In genomic region chr14:101507306-101508150, GRCh38 we compare ENCODE assay signal across 20 cellular contexts. TPM values are rescaled to one million over a fixed set of nuclear protein-coding genes. Genes with fewer than 3 reads are reported as not detected.
DNase-seq lines count a peak whose midpoint lies in the region; ATAC-seq and TF ChIP-seq lines count a peak whose summit lies in the region.
"Had no signal": no experiment of that assay in that cellular context is flagged by ENCODE, and none has a peak within 500 bp of the region (broad histone marks: within the 10 kb centered on the region; RNA-seq: fewer than 3 reads in every experiment).

No MANE protein-coding gene starts in this region.

- H3K27me3 ChIP-seq in right atrium auricular region (no peaks in the 10 kb centered on the region), heart right ventricle (peaks cover 0 to 29% (median 6%) of the 10 kb centered on the region in 7 donors), ovary (no peaks in the 10 kb centered on the region), vagina (no peaks in the 10 kb centered on the region)
- H3K27me3 ChIP-seq: hepatocyte had no signal

- no peak for TF ChIP-seq POLR2A in ovary (IDR thresholded peaks at IDR 0.05)
- no peak for TF ChIP-seq POLR2A in vagina (IDR thresholded peaks at IDR 0.05)

- TF ChIP-seq CTCF in right atrium auricular region (IDR thresholded peaks at IDR 0.05) (no peak), heart right ventricle (IDR thresholded peaks at IDR 0.05) (no peak), ovary (IDR thresholded peaks at IDR 0.05) (no peak), vagina (IDR thresholded peaks at IDR 0.05) (no peak)

- H3K36me3 ChIP-seq in right atrium auricular region (no peaks in the 10 kb centered on the region), heart right ventricle (no peaks in the 10 kb centered on the region), ovary (no peaks in the 10 kb centered on the region), vagina (no peaks in the 10 kb centered on the region)

- TF ChIP-seq EP300 in ovary (IDR thresholded peaks at IDR 0.05), result no peak

- H3K9me3 ChIP-seq in right atrium auricular region (peaks cover 0 to 8% of the 10 kb centered on the region in 2 donors), heart right ventricle (peaks cover 0 to 8% (median 0%) of the 10 kb centered on the region in 11 donors), ovary (no peaks in the 10 kb centered on the region), vagina (no peaks in the 10 kb centered on the region)

- intact Hi-C loops in heart right ventricle (cut with DNase I), result no loop called here
- intact Hi-C loops in ovary (cut with DNase I), result no loop called here
- intact Hi-C loops in vagina (cut with DNase I), result no loop called here

- no peak overlapping the region for H3K27ac ChIP-seq in right atrium auricular region
- no peak overlapping the region for H3K27ac ChIP-seq in heart right ventricle
- H3K27ac ChIP-seq in ovary, result no peak overlapping the region
- H3K27ac ChIP-seq in vagina, result peak overlapping the region; percentile 67
- H3K27ac ChIP-seq: hepatocyte had no signal

- H3K4me3 ChIP-seq in right atrium auricular region, result no peak overlapping the region
- H3K4me3 ChIP-seq in heart right ventricle, result no peak overlapping the region
- H3K4me3 ChIP-seq in ovary, result no peak overlapping the region
- no peak overlapping the region for H3K4me3 ChIP-seq in vagina
- H3K4me3 ChIP-seq: hepatocyte had no signal

- ATAC-seq in heart right ventricle (no peak), GM18873 (IDR thresholded peaks at IDR 0.05; ENCODE audit: low FRiP score, unreplicated experiment) (no peak), GM21447 (IDR thresholded peaks at IDR 0.05; ENCODE audit: unreplicated experiment) (no peak)
- ATAC-seq: activated T-helper 17 cell treated with anti-CD3 and anti-CD28 coated beads, Interleukin-2, amount 50 U/mL, for 72 hours; HCT116 had no signal

- DNase-seq in right atrium auricular region (ENCODE audit: low spot score), result peak; percentile 57
- no peak for DNase-seq in heart right ventricle
- peak; percentile 41 for DNase-seq in ecto neural progenitor cell (ENCODE audit: low spot score)
- DNase-seq in ovary, result peak in 4 of 5 donors; percentile 5 to 33 (median 11)
- no peak for DNase-seq in vagina (ENCODE audit: extremely low spot score in 2 of 2)
- no peak for DNase-seq in COLO829 (ENCODE audit: low spot score)
- DNase-seq: activated CD4-positive, alpha-beta T cell treated with anti-CD3 and anti-CD28 coated beads for 48 hours; DND-41; KBM-7; NCI-H1694 treated with DMSO at 0.1 percent for 48 hours; NCI-H510A; nephron progenitor cell; stimulated activated CD4-positive, alpha-beta T cell treated with anti-CD3 and anti-CD28 coated beads, Interleukin-12 subunit alpha, Interleukin-12 subunit beta, amount 100 ng/mL, for 4 hours; SW 1271 had no signal

- H3K4me1 ChIP-seq in right atrium auricular region (no peaks in the 10 kb centered on the region), heart right ventricle (peaks cover 0 to 6% (median 0%) of the 10 kb centered on the region in 9 donors), ovary (ENCODE audit: insufficient read depth) (peaks cover 1% of the 10 kb centered on the region), vagina (peaks cover 16% of the 10 kb centered on the region)

- WGBS in heart right ventricle, 2 donors, result 74 to 75% methylated on average over 18 of the region's 18 CpGs
- WGBS in ovary, 3 donors, result 58 to 68% (median 61%) methylated on average over 18 of the region's 18 CpGs

RNA-seq across cellular contexts. Expression of gene DIO3, which starts 53.8 kb away (rescaled TPM):
- total RNA-seq in right atrium auricular region (under 1 TPM in 1 of 2 donors, not detected in 1; 0.55 TPM), heart right ventricle (under 1 TPM in 2 of 10 donors, not detected in 8; 0.21 to 0.33 TPM), ovary (10 to 100 TPM in 6 of 7 donors, 1 to 10 TPM in 1; 5.6 to 24.7 (median 14.0) TPM), vagina (52.1 TPM)
- polyA plus RNA-seq in heart right ventricle (under 1 TPM; 0.15 to 0.28 TPM), ovary (10 to 100 TPM in 1 of 2 donors, 1 to 10 TPM in 1; 3.1 to 13.9 TPM)
- total RNA-seq: activated T-helper 17 cell treated with anti-CD3 and anti-CD28 coated beads, Interleukin-2, amount 50 U/mL, for 72 hours; pulmonary artery endothelial cell had no signal

Comparison
In these comparisons a context has a peak if more than half of its experiments do, and no peak if none do; other contexts are left out.
1. DNase-seq: peak in right atrium auricular region (single experiment), ecto neural progenitor cell (single experiment) and ovary (4 of 5); none in heart right ventricle (0 of 2), vagina (0 of 2) and COLO829 (single experiment).
2. RNA of gene DIO3, which starts 53.8 kb away (total RNA-seq): 52.1 TPM in vagina (single experiment) and 5.6 to 24.7 TPM in ovary; 0.55 TPM in right atrium auricular region and 0.21 to 0.33 TPM in heart right ventricle; every median in the first group is over 4 times any median in the second.